ENCODE assay signal across 15 cellular contexts in the genomic region with DNA sequence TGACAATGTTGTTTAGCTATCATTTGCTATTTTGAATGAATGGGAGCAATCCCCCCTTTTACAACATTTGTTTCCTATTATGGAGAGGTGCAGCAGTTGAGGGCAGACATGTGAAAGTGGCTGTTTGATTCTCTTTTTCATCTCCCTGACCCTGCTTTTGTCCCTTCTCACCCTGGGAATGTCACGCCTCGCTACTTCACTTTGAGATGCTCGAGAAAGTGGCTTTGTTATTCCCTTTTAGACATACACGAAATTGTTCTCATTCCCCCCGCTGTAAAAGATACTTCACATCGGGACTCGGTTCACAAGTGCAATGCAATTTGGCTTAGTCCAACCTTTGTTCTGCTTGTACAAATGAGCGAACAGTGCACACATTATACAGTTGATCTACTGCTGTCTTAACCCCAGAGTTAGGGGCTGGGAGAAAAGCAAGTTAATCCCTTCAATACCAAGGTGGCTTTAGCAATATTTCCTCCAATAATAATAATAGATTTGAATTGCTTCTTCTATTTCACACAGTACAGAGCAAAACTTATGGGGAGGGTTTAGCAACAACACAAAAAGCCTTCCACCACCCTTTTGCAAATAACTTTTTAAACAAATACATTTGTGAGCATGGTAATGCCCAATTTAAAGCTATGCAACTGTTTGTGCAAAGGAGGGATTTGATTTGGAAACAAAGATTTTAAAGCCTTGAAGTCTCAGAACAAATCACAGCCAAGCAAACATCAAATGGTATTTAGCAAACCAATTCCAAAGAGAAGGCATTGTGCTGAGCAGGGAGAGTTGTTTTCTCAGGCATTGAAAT. TPM values are rescaled to one million over a fixed set of nuclear protein-coding genes. Genes with fewer than 3 reads are reported as not detected.
DNase-seq lines count a peak whose midpoint lies in the region; ATAC-seq, FAIRE-seq and TF ChIP-seq lines count a peak whose summit lies in the region.
"Had no signal": no experiment of that assay in that cellular context is flagged by ENCODE, and none has a peak within 500 bp of the region (broad histone marks: within the 10 kb centered on the region; RNA-seq: fewer than 3 reads in every experiment).

No MANE protein-coding gene starts in this region.

- FAIRE-seq in A549 (lab: Jason Lieb, UNC): peak; percentile 63
- FAIRE-seq: islet of Langerhans had no signal

- H3K4me3 ChIP-seq in A549: no peak overlapping the region
- no peak overlapping the region for H3K4me3 ChIP-seq in endodermal cell (ENCODE audit: low read length)
- no peak overlapping the region for H3K4me3 ChIP-seq in gastroesophageal sphincter
- no peak overlapping the region for H3K4me3 ChIP-seq in effector memory CD4-positive, alpha-beta T cell (ENCODE audit: insufficient read depth, low read depth, low read length, poor library complexity, severe bottlenecking)
- H3K4me3 ChIP-seq in PC-3 (ENCODE audit: low read length): no peak overlapping the region
- H3K4me3 ChIP-seq: HAP-1, stomach had no signal

- no peaks in the 10 kb centered on the region for H3K9me3 Mint-ChIP-seq in endodermal cell
- H3K9me3 Mint-ChIP-seq: mesothelial cell of epicardium had no signal

- H3K4me1 Mint-ChIP-seq in endodermal cell: peaks cover 80% of the 10 kb centered on the region

- H3K27ac ChIP-seq in A549 (no peak overlapping the region), endodermal cell (ENCODE audit: low read depth, low read length) (peak overlapping the region; percentile 50), gastroesophageal sphincter (no peak overlapping the region), PC-3 (ENCODE audit: low read length) (no peak overlapping the region)
- H3K27ac ChIP-seq in effector memory CD4-positive, alpha-beta T cell (ENCODE audit: insufficient read depth, low read length, poor library complexity, severe bottlenecking): no peak overlapping the region
- H3K27ac ChIP-seq: parathyroid adenoma, stomach had no signal

- H3K4me1 ChIP-seq in A549: peaks cover 25% of the 10 kb centered on the region
- peaks cover 11% of the 10 kb centered on the region for H3K4me1 ChIP-seq in endodermal cell (ENCODE audit: control insufficient read depth, insufficient read depth, low read length)
- H3K4me1 ChIP-seq in gastroesophageal sphincter: peaks cover 0 to 39% (median 4%) of the 10 kb centered on the region in 3 donors
- peaks cover 26% of the 10 kb centered on the region for H3K4me1 ChIP-seq in effector memory CD4-positive, alpha-beta T cell (ENCODE audit: control insufficient read depth, insufficient read depth, low read length, poor library complexity, severe bottlenecking)
- H3K4me1 ChIP-seq in PC-3 (ENCODE audit: insufficient read depth, low read length): peaks cover 5% of the 10 kb centered on the region; the same call in 1 of the 2 replicates
- H3K4me1 ChIP-seq: HAP-1, parathyroid adenoma had no signal

- 22% methylated on average over 8 of the region's 8 CpGs for WGBS in A549 (ENCODE audit: missing lambda C conversion rate)
- 3 to 7% methylated on average over 7 to 8 of the region's 8 CpGs for WGBS in endodermal cell (ENCODE audit: insufficient coverage in 1 of 2, insufficient read length in 1 of 2), 2 experiments
- 7 to 18% methylated on average over 3 to 8 of the region's 8 CpGs for WGBS in gastroesophageal sphincter (ENCODE audit: low coverage in 1 of 2), 2 donors

- H3K4me2 ChIP-seq in A549 (no peak overlapping the region), PC-3 (ENCODE audit: low read length) (no peak overlapping the region)

- TF ChIP-seq CTCF in A549 (IDR thresholded peaks at IDR 0.05) (no peak), endodermal cell (conservative IDR thresholded peaks at IDR 0.05) (no peak), gastroesophageal sphincter (IDR thresholded peaks at IDR 0.05) (no peak), PC-3 (conservative IDR thresholded peaks at IDR 0.05; ENCODE audit: low read depth, low read length) (no peak)

- no peak for DNase-seq in A549 (ENCODE audit: low read depth in 1 of 2, low spot score in 1 of 2)
- peak; percentile 24 for DNase-seq in DMS79 (lab: John Stamatoyannopoulos, UW)
- DNase-seq in NCI-H2227 (lab: John Stamatoyannopoulos, UW; ENCODE audit: unreplicated experiment): peak; percentile 44
- peak; percentile 77 for DNase-seq in endodermal cell
- no peak for DNase-seq in effector memory CD4-positive, alpha-beta T cell
- DNase-seq in PC-3: no peak
- DNase-seq: activated CD4-positive, CD25-positive, alpha-beta regulatory T cell treated with anti-CD3 and anti-CD28 coated beads, Interleukin-2, amount 50 U/mL, for 72 hours; NCI-H1092 treated with DMSO at 0.1 percent for 48 hours; stomach had no signal

- H3K27me3 ChIP-seq in endodermal cell (ENCODE audit: control insufficient read depth, insufficient read depth, low read length, poor library complexity, severe bottlenecking): peaks cover 100% of the 10 kb centered on the region
- peaks cover 100% of the 10 kb centered on the region for H3K27me3 ChIP-seq in gastroesophageal sphincter
- H3K27me3 ChIP-seq in effector memory CD4-positive, alpha-beta T cell (replicated peaks; ENCODE audit: control insufficient read depth, insufficient read depth, low read length, poor library complexity, severe bottlenecking): peaks cover 99% of the 10 kb centered on the region
- peaks cover 89% of the 10 kb centered on the region for H3K27me3 ChIP-seq in PC-3 (ENCODE audit: low read length)

- no peaks in the 10 kb centered on the region for H3K79me2 ChIP-seq in PC-3 (ENCODE audit: low read length)
- H3K79me2 ChIP-seq: parathyroid adenoma had no signal

- no TSS peak for BruUV-seq in PC-3 (replicated peaks; lab: Mats Ljungman, UMichigan)

- no peaks in the 10 kb centered on the region for H3K9me2 ChIP-seq in PC-3 (replicated peaks; ENCODE audit: low read length)

- no peak for TF ChIP-seq EP300 in A549 (IDR thresholded peaks at IDR 0.05)
- TF ChIP-seq EP300 in gastroesophageal sphincter (IDR thresholded peaks at IDR 0.05): no peak

- H3K9me3 ChIP-seq in A549 (no peaks in the 10 kb centered on the region), endodermal cell (ENCODE audit: control insufficient read depth, low read length) (no peaks in the 10 kb centered on the region), gastroesophageal sphincter (no peaks in the 10 kb centered on the region), PC-3 (ENCODE audit: low read length) (no peaks in the 10 kb centered on the region)
- H3K9me3 ChIP-seq in effector memory CD4-positive, alpha-beta T cell (ENCODE audit: control insufficient read depth, low read length): no peaks in the 10 kb centered on the region
- H3K9me3 ChIP-seq: HAP-1 had no signal

- H3K36me3 ChIP-seq in endodermal cell (ENCODE audit: control insufficient read depth, insufficient read depth, low read length): no peaks in the 10 kb centered on the region
- H3K36me3 ChIP-seq in gastroesophageal sphincter: no peaks in the 10 kb centered on the region
- no peaks in the 10 kb centered on the region for H3K36me3 ChIP-seq in effector memory CD4-positive, alpha-beta T cell (ENCODE audit: control insufficient read depth, insufficient read depth, low read length)
- H3K36me3 ChIP-seq in PC-3 (ENCODE audit: low read depth, low read length): no peaks in the 10 kb centered on the region
- H3K36me3 ChIP-seq: HAP-1, stomach had no signal

- POLR2A ChIA-PET in A549 (lab: Yijun Ruan, JAX): no interaction called here
- POLR2A ChIA-PET in PC-3 (lab: Charles Lee; ENCODE audit: unreplicated experiment): no interaction called here

- ATAC-seq in A549 (no peak), gastroesophageal sphincter (no peak), HG03175 (IDR thresholded peaks at IDR 0.05; ENCODE audit: unreplicated experiment) (no peak), PC-3 (no peak)

- peak overlapping the region; percentile 70 for H3K4me3 Mint-ChIP-seq in endodermal cell
- H3K4me3 Mint-ChIP-seq: mesothelial cell of epicardium had no signal

- H3F3A ChIP-seq in PC-3 (ENCODE audit: low read length, unreplicated experiment): no peaks in the 10 kb centered on the region

- TF ChIP-seq RAD21 in A549 (conservative IDR thresholded peaks at IDR 0.05 in 1 of 2, IDR thresholded peaks at IDR 0.05 in 1 of 2): no peak

- H3K27ac Mint-ChIP-seq in endodermal cell: no peak overlapping the region
- H3K27ac Mint-ChIP-seq: mesothelial cell of epicardium had no signal

- TF ChIP-seq POLR2A in A549 (IDR thresholded peaks at IDR 0.05; ENCODE audit: low read length) (no peak), gastroesophageal sphincter (IDR thresholded peaks at IDR 0.05) (no peak)

- CTCF ChIA-PET in A549 (lab: Yijun Ruan, JAX): interaction anchor here (1.1 to 1.5 kb wide), 4 partner anchors 9 to 307 kb away, joined by 3 read pairs; no protein-coding TSS in a partner anchor
- CTCF ChIA-PET in PC-3 (lab: Charles Lee): no interaction called here

- no peak overlapping the region for H2AFZ ChIP-seq in PC-3 (ENCODE audit: low read length)
- H2AFZ ChIP-seq: parathyroid adenoma had no signal

- H3K9ac ChIP-seq in endodermal cell (ENCODE audit: extremely low read depth, low read length, poor library complexity, severe bottlenecking): no peak overlapping the region
- no peak overlapping the region for H3K9ac ChIP-seq in PC-3 (ENCODE audit: low read length)
- H3K9ac ChIP-seq: parathyroid adenoma had no signal

- H3K36me3 Mint-ChIP-seq in endodermal cell (ENCODE audit: low read depth): no peaks in the 10 kb centered on the region
- H3K36me3 Mint-ChIP-seq: mesothelial cell of epicardium had no signal

- intact Hi-C loops in PC-3 (cut with micrococcal nuclease): loop anchor here (5.0 kb wide), 1 partner anchor 179 kb away; no protein-coding TSS in a partner anchor

- H3K27me3 Mint-ChIP-seq in endodermal cell (ENCODE audit: insufficient read depth): peaks cover 98% of the 10 kb centered on the region

- no peaks in the 10 kb centered on the region for H4K20me1 ChIP-seq in PC-3 (ENCODE audit: low read length)

TF ChIP-seq in A549, 52 proteins besides CTCF, POLR2A, EP300 and RAD21 (continues in another document):
- no peak for TF ChIP-seq ZSCAN20 (CRISPR knock-in tag; IDR thresholded peaks at IDR 0.05)
- TF ChIP-seq CEBPB (IDR thresholded peaks at IDR 0.05): no peak
- no peak for TF ChIP-seq CBX8 (IDR thresholded peaks at IDR 0.05)
- no peak for TF ChIP-seq KDM1A (IDR thresholded peaks at IDR 0.05; ENCODE audit: low read depth)
- TF ChIP-seq HDAC2 (IDR thresholded peaks at IDR 0.05): no peak

RNA-seq across cellular contexts. Expression of gene FOXB1, which starts 5.7 kb away (rescaled TPM):
- polyA plus RNA-seq in A549 (2011; rRNA removed): not detected in 2 replicates
- polyA plus RNA-seq in A549 (2012; cell fraction: cytosol; rRNA removed): not detected in 2 replicates
- not detected in 2 replicates for polyA plus RNA-seq in A549 (2012; cell fraction: nucleus; rRNA removed)
- polyA plus RNA-seq in A549 (2017; fragmentation: RNase III; extraction: RNeasy Plus Mini Kit Qiagen cat#74134 plus additional on column Dnase treatment): not detected in 3 replicates
- not detected in 2 replicates for polyA minus RNA-seq in A549 (2011; rRNA and poly(A)+ RNA removed)
- under 1 TPM in 1 of 2 donors, not detected in 1; 0.73 TPM for total RNA-seq in endodermal cell
- 10.3 TPM for polyA plus RNA-seq in endodermal cell (2013, experiment 1 of 2)
- 8.7 TPM for polyA plus RNA-seq in endodermal cell (2013, experiment 2 of 2)
- total RNA-seq in gastroesophageal sphincter: not detected
- total RNA-seq in PC-3 (2014; rRNA removed): not detected in 2 replicates
- total RNA-seq: mesothelial cell of epicardium, stomach had no signal
- polyA plus RNA-seq: stomach had no signal

Comparison
In these comparisons a context has a peak if more than half of its experiments do, and no peak if none do; other contexts are left out.
1. DNase-seq: peak in DMS79 (single experiment), NCI-H2227 (single experiment) and endodermal cell (single experiment); none in A549 (0 of 2), effector memory CD4-positive, alpha-beta T cell (0 of 3) and PC-3 (single experiment).